ENCODE assay signal across 1 cellular context in the genomic region with DNA sequence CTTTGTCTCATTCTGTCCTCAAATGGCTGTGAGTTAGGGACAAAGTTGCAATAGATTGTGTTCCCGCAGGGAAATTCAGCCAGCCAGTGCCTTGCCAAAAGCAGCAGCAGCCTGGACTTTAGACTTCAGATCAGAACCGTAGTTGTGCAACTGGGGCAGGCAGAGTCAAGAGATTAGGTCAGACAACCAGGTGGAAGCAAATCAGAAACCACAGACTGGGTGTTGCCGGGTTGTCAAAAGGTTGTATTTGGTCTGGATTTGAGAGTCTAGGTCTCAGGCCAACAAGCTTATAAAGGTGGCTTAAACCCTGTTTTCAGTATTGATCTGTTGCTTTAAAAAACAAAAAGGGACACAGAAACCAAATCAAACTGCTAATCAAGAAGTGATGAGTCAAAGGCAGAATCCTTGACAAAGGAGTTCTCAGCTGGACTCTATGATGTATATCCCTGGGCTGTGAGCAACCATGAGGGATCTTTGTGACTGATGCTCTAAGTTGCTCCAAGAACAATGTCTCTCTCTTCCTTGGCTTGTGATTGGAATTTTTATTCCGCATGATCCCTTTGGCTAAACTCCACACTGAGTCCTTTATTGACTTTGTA.
TF ChIP-seq lines count a peak whose summit lies in the region.

No MANE protein-coding gene starts in this region.

TF ChIP-seq in HepG2, 621 proteins besides CTCF, POLR2A, EP300 and RAD21 (continued from another document and continues in another):
- TF ChIP-seq ZNF142 (CRISPR knock-in tag; IDR thresholded peaks at IDR 0.05), result no peak
- peak; percentile 84 for TF ChIP-seq MED1 (CRISPR knock-in tag; IDR thresholded peaks at IDR 0.05)
- peak; percentile 45 for TF ChIP-seq TCF7 (IDR thresholded peaks at IDR 0.05; ENCODE audit: low read depth)
- TF ChIP-seq ELK4 (CRISPR knock-in tag; IDR thresholded peaks at IDR 0.05; ENCODE audit: borderline replicate concordance), result no peak
- TF ChIP-seq BORCS8-MEF2B (CRISPR knock-in tag; IDR thresholded peaks at IDR 0.05), result peak; percentile 55; the same call in 1 of the 2 replicates
- peak; percentile 57; the same call in 1 of the 2 replicates for TF ChIP-seq MIER3 (CRISPR knock-in tag; IDR thresholded peaks at IDR 0.05; ENCODE audit: borderline replicate concordance)
- TF ChIP-seq PPARG (CRISPR knock-in tag; conservative IDR thresholded peaks at IDR 0.05), result peak; percentile 58
- peak; percentile 81 for TF ChIP-seq HOXA3 (CRISPR knock-in tag; IDR thresholded peaks at IDR 0.05)
- TF ChIP-seq FOXO1 (CRISPR knock-in tag; IDR thresholded peaks at IDR 0.05), result peak; percentile 85
- TF ChIP-seq, protein P1, sequence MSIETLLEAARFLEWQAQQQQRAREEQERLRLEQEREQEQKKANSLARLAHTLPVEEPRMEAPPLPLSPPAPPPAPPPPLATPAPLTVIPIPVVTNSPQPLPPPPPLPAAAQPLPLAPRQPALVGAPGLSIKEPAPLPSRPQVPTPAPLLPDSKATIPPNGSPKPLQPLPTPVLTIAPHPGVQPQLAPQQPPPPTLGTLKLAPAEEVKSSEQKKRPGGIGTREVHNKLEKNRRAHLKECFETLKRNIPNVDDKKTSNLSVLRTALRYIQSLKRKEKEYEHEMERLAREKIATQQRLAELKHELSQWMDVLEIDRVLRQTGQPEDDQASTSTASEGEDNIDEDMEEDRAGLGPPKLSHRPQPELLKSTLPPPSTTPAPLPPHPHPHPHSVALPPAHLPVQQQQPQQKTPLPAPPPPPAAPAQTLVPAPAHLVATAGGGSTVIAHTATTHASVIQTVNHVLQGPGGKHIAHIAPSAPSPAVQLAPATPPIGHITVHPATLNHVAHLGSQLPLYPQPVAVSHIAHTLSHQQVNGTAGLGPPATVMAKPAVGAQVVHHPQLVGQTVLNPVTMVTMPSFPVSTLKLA (IDR thresholded peaks at IDR 0.05), result no peak
- 0 out of 2 replicates have a peak, but pooled peaks have one; percentile 53 for TF ChIP-seq RELA (CRISPR knock-in tag; IDR thresholded peaks at IDR 0.05)
- TF ChIP-seq ZNF629 (CRISPR knock-in tag; conservative IDR thresholded peaks at IDR 0.05), result peak; percentile 55; the same call in 1 of the 2 replicates
- peak; percentile 79 for TF ChIP-seq HDAC1 (CRISPR knock-in tag; IDR thresholded peaks at IDR 0.05)
- TF ChIP-seq SSRP1 (CRISPR knock-in tag; IDR thresholded peaks at IDR 0.05), result no peak
- TF ChIP-seq STAT6 (CRISPR knock-in tag; IDR thresholded peaks at IDR 0.05; ENCODE audit: borderline replicate concordance), result peak; percentile 64; the same call in 1 of the 2 replicates
- TF ChIP-seq, protein P2, sequence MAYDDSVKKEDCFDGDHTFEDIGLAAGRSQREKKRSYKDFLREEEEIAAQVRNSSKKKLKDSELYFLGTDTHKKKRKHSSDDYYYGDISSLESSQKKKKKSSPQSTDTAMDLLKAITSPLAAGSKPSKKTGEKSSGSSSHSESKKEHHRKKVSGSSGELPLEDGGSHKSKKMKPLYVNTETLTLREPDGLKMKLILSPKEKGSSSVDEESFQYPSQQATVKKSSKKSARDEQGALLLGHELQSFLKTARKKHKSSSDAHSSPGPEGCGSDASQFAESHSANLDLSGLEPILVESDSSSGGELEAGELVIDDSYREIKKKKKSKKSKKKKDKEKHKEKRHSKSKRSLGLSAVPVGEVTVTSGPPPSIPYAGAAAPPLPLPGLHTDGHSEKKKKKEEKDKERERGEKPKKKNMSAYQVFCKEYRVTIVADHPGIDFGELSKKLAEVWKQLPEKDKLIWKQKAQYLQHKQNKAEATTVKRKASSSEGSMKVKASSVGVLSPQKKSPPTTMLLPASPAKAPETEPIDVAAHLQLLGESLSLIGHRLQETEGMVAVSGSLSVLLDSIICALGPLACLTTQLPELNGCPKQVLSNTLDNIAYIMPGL (CRISPR knock-in tag; IDR thresholded peaks at IDR 0.05; ENCODE audit: borderline replicate concordance in 1 of 2, low read depth in 1 of 2), result peak in 1 of 2 experiments; percentile 63; a peak in 1 of 4 replicates
- no peak; the same call in 1 of the 2 replicates for TF ChIP-seq ZNF816 (CRISPR knock-in tag; IDR thresholded peaks at IDR 0.05; ENCODE audit: borderline replicate concordance)
- peak; percentile 66; the same call in 1 of the 2 replicates for TF ChIP-seq CSRNP1 (CRISPR knock-in tag; IDR thresholded peaks at IDR 0.05)
- 0 out of 2 replicates have a peak, but pooled peaks have one; percentile 49 for TF ChIP-seq MYPOP (CRISPR knock-in tag; IDR thresholded peaks at IDR 0.05)
- peak; percentile 55; the same call in 1 of the 2 replicates for TF ChIP-seq ZNF746 (CRISPR knock-in tag; IDR thresholded peaks at IDR 0.05)
- peak; percentile 75; the same call in 1 of the 2 replicates for TF ChIP-seq FOXK1 (CRISPR knock-in tag; IDR thresholded peaks at IDR 0.05; ENCODE audit: borderline replicate concordance, low read depth)
- no peak for TF ChIP-seq ZNF687 (CRISPR knock-in tag; IDR thresholded peaks at IDR 0.05)
- TF ChIP-seq SKI (IDR thresholded peaks at IDR 0.05; ENCODE audit: partially characterized antibody), result peak; percentile 93
